ENCODE assay signal across 13 cellular contexts in the genomic region with DNA sequence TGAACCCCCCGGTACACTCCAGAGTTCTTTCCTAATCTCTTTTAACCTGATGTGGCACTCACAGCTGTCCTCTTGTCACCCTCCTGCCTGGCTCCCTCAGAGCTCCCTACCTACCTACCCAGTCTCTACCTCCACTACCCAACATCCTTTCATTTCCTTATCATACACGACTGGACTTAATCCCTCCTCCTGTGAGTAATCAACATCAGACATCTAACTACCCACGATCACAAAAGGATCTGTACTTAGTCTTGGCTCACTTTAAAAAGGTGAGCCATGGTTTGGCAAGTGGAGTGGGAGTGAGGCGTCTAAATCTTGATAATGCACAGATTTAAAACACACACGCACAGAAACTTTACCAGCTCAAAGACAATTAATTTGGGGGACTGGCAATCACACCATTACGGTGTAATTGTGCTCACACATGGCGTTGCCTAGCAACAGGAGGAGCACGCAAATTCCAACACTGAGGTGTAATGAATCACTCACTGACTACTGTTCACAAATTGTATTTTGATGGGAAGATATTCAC.
DNase-seq lines count a peak whose midpoint lies in the region; ATAC-seq and TF ChIP-seq lines count a peak whose summit lies in the region.
"Had no signal": no experiment of that assay in that cellular context is flagged by ENCODE, and none has a peak within 500 bp of the region (broad histone marks: within the 10 kb centered on the region; RNA-seq: fewer than 3 reads in every experiment).

No MANE protein-coding gene starts in this region.

- H3K4me3 Mint-ChIP-seq in Calu3 (ENCODE audit: low read depth, unreplicated experiment): peak overlapping the region; percentile 39
- H3K4me3 Mint-ChIP-seq in brain: peak overlapping the region in 2 of 5 experiments; percentile 2 to 4
- H3K4me3 Mint-ChIP-seq: CD8-positive, alpha-beta T cell had no signal

- H3K27me3 Mint-ChIP-seq in Calu3 (ENCODE audit: unreplicated experiment) (no peaks in the 10 kb centered on the region), brain (peaks cover 2% of the 10 kb centered on the region)

- H3K4me1 Mint-ChIP-seq in Calu3 (ENCODE audit: low read depth, unreplicated experiment): peaks cover 12% of the 10 kb centered on the region
- peaks cover 30% of the 10 kb centered on the region for H3K4me1 Mint-ChIP-seq in brain

- CTCF ChIA-PET in Calu3 (lab: Charles Lee): interaction anchor here (0.9 to 1.3 kb wide), 3 partner anchors 163 to 309 kb away, joined by 3 to 5 read pairs (median 4); no protein-coding TSS in a partner anchor

- H3K9me3 Mint-ChIP-seq in Calu3 (ENCODE audit: low read depth, unreplicated experiment): no peaks in the 10 kb centered on the region
- H3K9me3 Mint-ChIP-seq in brain: no peaks in the 10 kb centered on the region
- H3K9me3 Mint-ChIP-seq: CD8-positive, alpha-beta T cell had no signal

- H3K27ac Mint-ChIP-seq in Calu3 (ENCODE audit: unreplicated experiment) (peak overlapping the region; percentile 82), brain (peak overlapping the region; percentile 1 to 76 (median 19))
- H3K27ac Mint-ChIP-seq: CD8-positive, alpha-beta T cell had no signal

- intact Hi-C loops in Calu3 (cut with micrococcal nuclease; ENCODE audit: unreplicated experiment): loop anchor here (10.0 kb wide), 1 partner anchor 312 kb away; no protein-coding TSS in a partner anchor

- TF ChIP-seq CTCF in Calu3 (IDR thresholded peaks at IDR 0.05; ENCODE audit: unreplicated experiment) (no peak), brain (conservative IDR thresholded peaks at IDR 0.05) (no peak)

- DNase-seq in Calu3: peak; percentile 57
- DNase-seq in left kidney (ENCODE audit: low read depth, low spot score): peak; percentile 80
- DNase-seq in GM19240 (ENCODE audit: insufficient read length, low spot score): no peak
- no peak for DNase-seq in NCI-H1092 (lab: John Stamatoyannopoulos, UW)
- DNase-seq: activated effector memory CD4-positive, alpha-beta T cell treated with anti-CD3 and anti-CD28 coated beads, Interleukin-2, amount 50 U/mL, for 16 hours; CD8-positive, alpha-beta T cell; effector CD4-positive, alpha-beta T cell; NCI-H2029 treated with DMSO at 0.1 percent for 48 hours; stimulated activated CD4-positive, alpha-beta T cell treated with anti-CD3 and anti-CD28 coated beads, Interleukin-2, amount 100 ng/mL, for 24 hours had no signal

- BruUV-seq in Calu3 (replicated peaks; lab: Mats Ljungman, UMichigan): no TSS peak

- no peak for TF ChIP-seq EP300 in Ishikawa (IDR thresholded peaks at IDR 0.05; ENCODE audit: borderline replicate concordance)

- H3K36me3 Mint-ChIP-seq in Calu3 (ENCODE audit: insufficient read depth, unreplicated experiment): peaks cover 17% of the 10 kb centered on the region
- no peaks in the 10 kb centered on the region for H3K36me3 Mint-ChIP-seq in brain
- H3K36me3 Mint-ChIP-seq: CD8-positive, alpha-beta T cell had no signal

- ATAC-seq in GM18517 (IDR thresholded peaks at IDR 0.05; ENCODE audit: unreplicated experiment) (no peak), HG03045 (IDR thresholded peaks at IDR 0.05; ENCODE audit: unreplicated experiment) (no peak)
- ATAC-seq: CD8-positive, alpha-beta T cell had no signal

- TF ChIP-seq RAD21 in Ishikawa (IDR thresholded peaks at IDR 0.05; ENCODE audit: low read depth): no peak

TF ChIP-seq in Ishikawa, 13 proteins besides CTCF, POLR2A, EP300 and RAD21:
- peak; percentile 48; the same call in 1 of the 2 replicates for TF ChIP-seq TEAD4 (IDR thresholded peaks at IDR 0.05)
- TF ChIP-seq, protein P1, sequence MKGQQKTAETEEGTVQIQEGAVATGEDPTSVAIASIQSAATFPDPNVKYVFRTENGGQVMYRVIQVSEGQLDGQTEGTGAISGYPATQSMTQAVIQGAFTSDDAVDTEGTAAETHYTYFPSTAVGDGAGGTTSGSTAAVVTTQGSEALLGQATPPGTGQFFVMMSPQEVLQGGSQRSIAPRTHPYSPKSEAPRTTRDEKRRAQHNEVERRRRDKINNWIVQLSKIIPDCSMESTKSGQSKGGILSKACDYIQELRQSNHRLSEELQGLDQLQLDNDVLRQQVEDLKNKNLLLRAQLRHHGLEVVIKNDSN (IDR thresholded peaks at IDR 0.05): no peak

Comparison
In these comparisons a context has a peak if more than half of its experiments do, and no peak if none do; other contexts are left out.
1. DNase-seq: peak in Calu3 (single experiment) and left kidney (single experiment); none in GM19240 (single experiment) and NCI-H1092 (single experiment).